10 cellular contexts compared by ENCODE assay signal in the genomic region with DNA sequence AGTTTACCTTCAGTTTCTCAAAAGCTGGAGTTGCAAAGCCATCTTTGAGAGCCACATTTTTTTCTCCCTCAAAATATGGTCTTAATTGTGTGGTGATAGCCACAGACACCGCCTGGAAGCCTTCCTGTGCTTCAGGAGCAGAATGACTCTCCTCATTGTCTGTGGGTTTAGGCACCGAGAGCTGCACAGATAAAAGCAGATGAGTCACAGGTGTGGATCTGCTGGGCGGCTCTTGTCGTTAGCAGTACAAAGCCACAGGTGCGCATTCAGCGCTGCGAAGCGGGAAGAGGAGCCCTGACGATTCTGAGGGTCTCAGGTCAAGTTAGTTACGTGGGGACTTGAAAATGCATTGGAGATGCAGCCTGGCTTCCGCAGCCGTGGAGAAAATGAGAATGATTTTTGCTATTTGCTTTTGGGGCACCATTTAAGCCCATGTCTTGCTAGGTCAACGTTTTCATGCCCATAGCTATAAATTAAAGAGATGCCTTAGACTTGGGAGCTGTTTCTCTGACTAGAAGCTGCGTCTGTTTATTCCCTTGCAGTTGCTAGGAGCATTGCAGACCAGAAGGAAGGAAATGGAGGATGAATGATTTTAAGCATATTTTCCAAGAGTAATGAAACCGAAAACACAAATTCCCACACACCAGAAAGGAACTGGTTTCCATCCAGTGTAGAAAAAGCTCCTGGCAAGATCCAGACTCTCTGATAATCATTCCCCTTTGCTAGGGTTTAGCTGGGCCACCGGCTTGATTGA. TPM values are rescaled to one million over a fixed set of nuclear protein-coding genes. Genes with fewer than 3 reads are reported as not detected.
DNase-seq lines count a peak whose midpoint lies in the region; ATAC-seq, FAIRE-seq and TF ChIP-seq lines count a peak whose summit lies in the region.
"Had no signal": no experiment of that assay in that cellular context is flagged by ENCODE, and none has a peak within 500 bp of the region (broad histone marks: within the 10 kb centered on the region; RNA-seq: fewer than 3 reads in every experiment).

No MANE protein-coding gene starts in this region.

- H3K9ac ChIP-seq in HepG2 (ENCODE audit: insufficient read depth, low read depth, low read length), result no peak overlapping the region

- no peaks in the 10 kb centered on the region for H3K36me3 ChIP-seq in MG63
- no peaks in the 10 kb centered on the region for H3K36me3 ChIP-seq in HepG2 (replicated peaks in 1 of 2; ENCODE audit: control insufficient read depth in 1 of 2, insufficient read depth in 2 of 2, low read length in 2 of 2)

- H3K79me2 ChIP-seq in HepG2 (ENCODE audit: insufficient read depth, low read length), result no peaks in the 10 kb centered on the region

- no peak overlapping the region for H3K27ac ChIP-seq in HepG2 (ENCODE audit: extremely low read length, insufficient read depth, low read length)

- H3K27me3 ChIP-seq in MG63, result no peaks in the 10 kb centered on the region
- H3K27me3 ChIP-seq in HepG2 (ENCODE audit: control insufficient read depth in 1 of 2, insufficient read depth in 2 of 2, low read length in 2 of 2), result 0 out of 5 replicates have a peak, but pooled peaks cover 0 to 5% of the 10 kb centered on the region in 2 experiments

- H3K4me3 ChIP-seq in MG63, result no peak overlapping the region
- H3K4me3 ChIP-seq in HepG2 (replicated peaks in 1 of 3; ENCODE audit: insufficient read depth in 1 of 3, low read depth in 2 of 3, low read length in 3 of 3), result no peak overlapping the region

- intact Hi-C loops in HepG2 (cut with micrococcal nuclease; ENCODE audit: unreplicated experiment), result no loop called here

- peaks cover 6% of the 10 kb centered on the region for H3K9me3 ChIP-seq in MG63
- peaks cover 2% of the 10 kb centered on the region for H3K9me3 ChIP-seq in HepG2 (ENCODE audit: low read length)

- BruUV-seq in HepG2 (replicated peaks; lab: Mats Ljungman, UMichigan), result no TSS peak

- TF ChIP-seq RAD21 in HepG2 (CRISPR knock-in tag; IDR thresholded peaks at IDR 0.05), result no peak

- POLR2A ChIA-PET in HepG2 (lab: Yijun Ruan, JAX), result no interaction called here

- H3K4me1 ChIP-seq in HepG2 (ENCODE audit: insufficient read depth, low read length), result no peaks in the 10 kb centered on the region

- no peak for FAIRE-seq in HepG2 (lab: Jason Lieb, UNC)
- FAIRE-seq: colon had no signal

- TF ChIP-seq EP300 in HepG2 (IDR thresholded peaks at IDR 0.05; ENCODE audit: low read depth in 2 of 2, low read length in 2 of 2) (no peak), HepG2 (CRISPR knock-in tag; IDR thresholded peaks at IDR 0.05; ENCODE audit: borderline replicate concordance) (no peak)

- H3K4me2 ChIP-seq in HepG2 (ENCODE audit: low read depth, low read length), result no peak overlapping the region

- no peak for ATAC-seq in HepG2
- ATAC-seq in SK-N-SH treated with all-trans-retinoic acid at 6 μM for 48 hours, result no peak
- ATAC-seq: sciatic nerve had no signal

- DNase-seq in MG63, result peak; percentile 27
- DNase-seq in activated CD8-positive, alpha-beta memory T cell treated with anti-CD3 and anti-CD28 coated beads, Interleukin-2, amount 50 U/mL, for 48 hours, result peak; percentile 66
- peak; percentile 63 for DNase-seq in iPS-NIHi7 (ENCODE audit: extremely low spot score)
- DNase-seq in stimulated activated CD4-positive, alpha-beta T cell treated with anti-CD3 and anti-CD28 coated beads, TNF-alpha, amount 100 ng/mL, for 24 hours (ENCODE audit: low read depth in 3 of 3), result peak in 2 of 3 experiments; percentile 3 to 45
- DNase-seq in NCI-H524 (lab: John Stamatoyannopoulos, UW), result no peak
- DNase-seq in HepG2 (ENCODE audit: low spot score), result no peak
- no peak for DNase-seq in medulla oblongata (ENCODE audit: extremely low spot score)

- no peak for TF ChIP-seq CTCF in HepG2 (CRISPR knock-in tag; IDR thresholded peaks at IDR 0.05)

- in situ Hi-C loops in HepG2 (cut with HindIII; ENCODE audit: extremely low pct_ligation_motif_present, low pct_unique_long_range_greater_than_20kb), result no loop called here

- 42% methylated on average over 16 of the region's 16 CpGs for WGBS in HepG2 (ENCODE audit: low lambda C conversion rate)

- no peak overlapping the region for H2AFZ ChIP-seq in HepG2 (ENCODE audit: low read length)

- H4K20me1 ChIP-seq in HepG2 (ENCODE audit: insufficient read depth, low read length), result no peaks in the 10 kb centered on the region

- CTCF ChIA-PET in HepG2 (lab: Yijun Ruan, JAX; ENCODE audit: low intra/inter-chr PET ratio, low total read pairs), result no interaction called here

- no peak for TF ChIP-seq POLR2A in HepG2 (IDR thresholded peaks at IDR 0.05; ENCODE audit: insufficient read depth in 1 of 2, low read depth in 2 of 2, low read length in 2 of 2)

TF ChIP-seq in HepG2, 621 proteins besides CTCF, POLR2A, EP300 and RAD21:
- TF ChIP-seq ZNF296 (CRISPR knock-in tag; conservative IDR thresholded peaks at IDR 0.05), result no peak

TF ChIP-seq in SK-N-SH treated with all-trans-retinoic acid at 6 μM for 48 hours, 23 proteins besides CTCF, POLR2A, EP300 and RAD21 (continues in another document):
- TF ChIP-seq ZC3H10 (CRISPR knock-in tag; IDR thresholded peaks at IDR 0.05), result no peak
- TF ChIP-seq RARB (CRISPR knock-in tag; IDR thresholded peaks at IDR 0.05), result no peak
- TF ChIP-seq CSRNP3 (CRISPR knock-in tag; IDR thresholded peaks at IDR 0.05), result no peak
- no peak for TF ChIP-seq ESRRG (CRISPR knock-in tag; IDR thresholded peaks at IDR 0.05)
- TF ChIP-seq PPARA (CRISPR knock-in tag; IDR thresholded peaks at IDR 0.05; ENCODE audit: borderline replicate concordance), result no peak
- TF ChIP-seq TSHZ2 (CRISPR knock-in tag; IDR thresholded peaks at IDR 0.05), result no peak
- TF ChIP-seq TOX (CRISPR knock-in tag; IDR thresholded peaks at IDR 0.05; ENCODE audit: borderline replicate concordance), result no peak
- TF ChIP-seq ZFP30 (CRISPR knock-in tag; IDR thresholded peaks at IDR 0.05), result no peak
- TF ChIP-seq ZNF70 (CRISPR knock-in tag; IDR thresholded peaks at IDR 0.05), result no peak
- no peak for TF ChIP-seq ZNF8 (CRISPR knock-in tag; IDR thresholded peaks at IDR 0.05)
- TF ChIP-seq ISL1 (CRISPR knock-in tag; IDR thresholded peaks at IDR 0.05), result no peak

RNA-seq across cellular contexts. Expression of gene KLHL29, which starts 51.5 kb away (rescaled TPM):
- 0.69 and 1.5 TPM in 2 replicates for total RNA-seq in MG63 (2014; rRNA removed; shearing (Covaris generic); ENCODE audit: low replicate concordance)
- not detected in 2 replicates for total RNA-seq in HepG2 (2016; rRNA removed; fragmentation: Illumina TruSeq; extraction: Trizol)
- total RNA-seq in HepG2 (2016; cell fraction: cytosol; rRNA removed; fragmentation: Illumina TruSeq; extraction: Trizol; ENCODE audit: low read depth), result not detected in 2 replicates
- total RNA-seq in HepG2 (2016; cell fraction: insoluble cytoplasmic fraction; rRNA removed; fragmentation: Illumina TruSeq; extraction: Trizol), result not detected in 2 replicates
- not detected in 2 replicates for total RNA-seq in HepG2 (2016; cell fraction: membrane; rRNA removed; fragmentation: Illumina TruSeq; extraction: Trizol)
- total RNA-seq in HepG2 (2016; cell fraction: nucleus; rRNA removed; fragmentation: Illumina TruSeq; extraction: Trizol), result 0.12 TPM in 1 of 2 replicates, not detected in the other
- polyA plus RNA-seq in HepG2 (2011; rRNA removed), result 0.01 and 0.03 TPM in 2 replicates
- polyA plus RNA-seq in HepG2 (2011; cell fraction: cytosol; rRNA removed), result 0.01 TPM in 2 replicates
- polyA plus RNA-seq in HepG2 (2011; cell fraction: nucleus; rRNA removed), result 0.03 and 0.11 TPM in 2 replicates
- 0.05 and 0.09 TPM in 2 replicates for polyA plus RNA-seq in HepG2 (2012)
- not detected in 2 replicates for polyA plus RNA-seq in HepG2 (2016; cell fraction: cytosol; fragmentation: Illumina TruSeq; extraction: Trizol; ENCODE audit: low read depth)
- not detected in 2 replicates for polyA plus RNA-seq in HepG2 (2016; cell fraction: insoluble cytoplasmic fraction; fragmentation: Illumina TruSeq; extraction: Trizol; ENCODE audit: low read depth)
- not detected in 2 replicates for polyA plus RNA-seq in HepG2 (2016; cell fraction: membrane; fragmentation: Illumina TruSeq; extraction: Trizol; ENCODE audit: low read depth)
- polyA plus RNA-seq in HepG2 (2016; cell fraction: nucleus; fragmentation: Illumina TruSeq; extraction: Trizol; ENCODE audit: insufficient read depth, low read depth), result not detected in 2 replicates
- polyA minus RNA-seq in HepG2 (2011; rRNA and poly(A)+ RNA removed; ENCODE audit: low replicate concordance), result 3.2 TPM in 1 of 2 replicates, not detected in the other
- 0.09 TPM in 1 of 2 replicates, not detected in the other for polyA minus RNA-seq in HepG2 (2011; cell fraction: cytosol; rRNA and poly(A)+ RNA removed)
- polyA minus RNA-seq in HepG2 (2011; cell fraction: nucleus; rRNA and poly(A)+ RNA removed), result not detected in 2 replicates

Comparison
In these comparisons a context has a peak if more than half of its experiments do, and no peak if none do; other contexts are left out.
1. DNase-seq: peak in MG63 (single experiment), activated CD8-positive, alpha-beta memory T cell treated with anti-CD3 and anti-CD28 coated beads, Interleukin-2, amount 50 U/mL, for 48 hours (single experiment), iPS-NIHi7 (single experiment) and stimulated activated CD4-positive, alpha-beta T cell treated with anti-CD3 and anti-CD28 coated beads, TNF-alpha, amount 100 ng/mL, for 24 hours (2 of 3); none in NCI-H524 (0 of 2), HepG2 (single experiment) and medulla oblongata (single experiment).